10 cellular contexts compared by ENCODE assay signal in the genomic region with DNA sequence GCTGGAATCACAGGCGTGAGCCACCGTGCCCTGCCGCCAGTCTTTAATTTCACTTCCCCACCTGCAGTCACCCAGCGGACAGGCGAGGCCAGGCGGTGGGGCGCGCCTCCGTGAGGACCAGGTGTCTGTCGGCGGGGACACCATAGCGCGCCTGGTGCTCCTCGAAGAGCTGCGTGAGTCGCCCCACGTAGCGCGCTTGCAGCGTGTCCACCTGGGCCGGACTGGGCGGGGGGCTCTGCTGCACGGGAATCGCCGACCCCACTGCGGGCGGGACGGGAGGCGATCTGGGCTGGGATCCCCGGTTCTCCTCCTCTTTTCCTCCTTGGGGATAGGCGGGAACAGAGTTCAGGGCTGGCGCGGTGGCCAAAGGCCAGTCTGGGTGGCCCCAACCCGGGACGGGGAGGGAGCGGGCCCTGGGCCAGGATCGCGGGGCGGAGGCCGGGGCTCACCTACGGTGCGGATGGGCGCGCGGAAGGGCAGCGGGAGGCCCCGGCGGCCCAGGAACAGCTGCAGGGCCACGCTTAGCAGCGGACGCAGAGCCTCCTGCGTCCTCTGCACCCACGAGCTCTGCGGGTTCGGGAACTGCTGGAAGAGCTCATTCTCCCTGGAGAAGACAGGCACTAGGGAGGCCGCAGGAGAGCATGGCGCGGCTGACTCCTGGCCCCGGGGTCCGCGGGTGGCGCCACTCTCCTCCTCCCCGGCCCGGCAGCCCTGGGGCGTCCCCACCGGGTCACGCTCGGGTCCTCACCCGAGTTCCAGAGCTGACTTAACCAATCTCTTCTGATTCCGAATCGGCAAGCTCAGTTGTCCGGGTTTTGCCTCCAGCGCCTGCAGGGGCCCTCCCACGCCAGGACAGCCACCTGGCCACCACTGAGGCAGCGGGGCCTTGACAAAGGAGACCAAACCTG. TPM values are rescaled to one million over a fixed set of nuclear protein-coding genes. Genes with fewer than 3 reads are reported as not detected.
A peak's percentile ranks its signal among the peaks of the same experiment; 100 is the strongest.
DNase-seq lines count a peak whose midpoint lies in the region; FAIRE-seq and TF ChIP-seq lines count a peak whose summit lies in the region.
"Had no signal": no experiment of that assay in that cellular context is flagged by ENCODE, and none has a peak within 500 bp of the region (broad histone marks: within the 10 kb centered on the region; RNA-seq: fewer than 3 reads in every experiment).

No MANE protein-coding gene starts in this region.

- H4K20me1 ChIP-seq in H1 (replicated peaks in 1 of 2; ENCODE audit: control insufficient read depth in 1 of 2, insufficient read depth in 2 of 2, low read length in 2 of 2) = peaks cover 0 to 2% of the 10 kb centered on the region in 2 experiments

- POLR2A ChIA-PET in H1 (lab: Charles Lee; ENCODE audit: partially characterized antibody) = interaction anchor here (0.5 to 4.5 kb wide), 12 partner anchors 9 to 97 kb away, joined by 3 to 17 read pairs (median 4); partner anchors contain the start of genes PLOD3 and ZNHIT1

- H3K27ac ChIP-seq in HUES6 (ENCODE audit: low read depth, low read length) (no peak overlapping the region), H1 (ENCODE audit: low read depth, low read length) (no peak overlapping the region), neuronal stem cell (replicated peaks; ENCODE audit: low read length) (no peak overlapping the region)

- H3K9me3 ChIP-seq in HUES6 (ENCODE audit: control insufficient read depth, insufficient read depth, low read depth, low read length) (no peaks in the 10 kb centered on the region), H1 (ENCODE audit: insufficient read depth in 2 of 2, low read depth in 1 of 2, low read length in 1 of 2) (no peaks in the 10 kb centered on the region), neuronal stem cell (replicated peaks in 1 of 2; ENCODE audit: control insufficient read depth in 2 of 2, insufficient read depth in 1 of 2, low read depth in 1 of 2, low read length in 2 of 2) (no peaks in the 10 kb centered on the region)
- H3K9me3 ChIP-seq: MG63 had no signal

- H3K4ac ChIP-seq in H1 (replicated peaks; ENCODE audit: insufficient read length, low read depth, low read length) = no peak overlapping the region
- peak overlapping the region; percentile 37 for H3K4ac ChIP-seq in neuronal stem cell (ENCODE audit: low read length)

- 13% methylated on average over 51 of the region's 75 CpGs; no CpG with 5 or more reads in 1 of the 2 experiments for WGBS in H1 (ENCODE audit: extremely low coverage in 1 of 2, insufficient coverage in 1 of 2, insufficient read length in 1 of 2, insufficient replicate concordance in 2 of 2, low coverage in 1 of 2, low lambda C conversion rate in 2 of 2, missing lambda C conversion rate in 1 of 2), 2 experiments
- WGBS in neuronal stem cell (ENCODE audit: extremely low coverage in 2 of 2, insufficient read length in 2 of 2, insufficient replicate concordance in 1 of 2), 2 donors = no CpG with 5 or more reads among the region's 75 CpGs

- peak overlapping the region; percentile 17 for H3K9ac ChIP-seq in HUES6 (ENCODE audit: low read length)
- H3K9ac ChIP-seq in H1 (replicated peaks in 1 of 4; ENCODE audit: extremely low read depth in 1 of 4, low read depth in 3 of 4, low read length in 3 of 4) = peak overlapping the region in 2 of 4 experiments; percentile 25 to 38; a peak in 3 of 7 replicates
- H3K9ac ChIP-seq in neuronal stem cell (ENCODE audit: low read depth, low read length, poor library complexity) = peak overlapping the region; percentile 84

- H3K36me3 ChIP-seq in HUES6 (ENCODE audit: control insufficient read depth, insufficient read depth, low read length) = peaks cover 8% of the 10 kb centered on the region
- H3K36me3 ChIP-seq in H1 (ENCODE audit: control insufficient read depth in 2 of 4, insufficient read depth in 4 of 4, low read length in 3 of 4) = no peaks in the 10 kb centered on the region
- no peaks in the 10 kb centered on the region for H3K36me3 ChIP-seq in neuronal stem cell (replicated peaks in 1 of 2; ENCODE audit: control insufficient read depth in 2 of 2, insufficient read depth in 2 of 2, low read length in 2 of 2)
- H3K36me3 ChIP-seq: MG63 had no signal

- no peak overlapping the region for H4K5ac ChIP-seq in H1 (ENCODE audit: insufficient read length, low read depth, low read length)

- peak overlapping the region; percentile 64 for H3K4me3 ChIP-seq in HUES6 (ENCODE audit: low read depth, low read length)
- peak overlapping the region; percentile 37 to 60 (median 47) for H3K4me3 ChIP-seq in H1 (ENCODE audit: extremely low read depth in 1 of 4, insufficient read depth in 2 of 4, low read depth in 3 of 4, low read length in 4 of 4)
- peak overlapping the region in 1 of 2 donors; percentile 69 for H3K4me3 ChIP-seq in neuronal stem cell (ENCODE audit: low read length in 2 of 2)
- H3K4me3 ChIP-seq: MG63 had no signal

- H3K23me2 ChIP-seq in H1 (ENCODE audit: low read depth, low read length) = peaks cover 8% of the 10 kb centered on the region; the same call in 1 of the 2 replicates

- no peaks in the 10 kb centered on the region for H3K79me1 ChIP-seq in H1 (ENCODE audit: low read depth, low read length)
- H3K79me1 ChIP-seq in neuronal stem cell (ENCODE audit: low read depth, low read length) = no peaks in the 10 kb centered on the region

- peak overlapping the region; percentile 99 for H4K91ac ChIP-seq in H1 (replicated peaks; ENCODE audit: insufficient read length, low read length)
- no peak overlapping the region for H4K91ac ChIP-seq in neuronal stem cell (ENCODE audit: low read depth, low read length, poor library complexity)

- H2BK5ac ChIP-seq in H1 (ENCODE audit: low read depth, low read length) (peak overlapping the region; percentile 52; the same call in 1 of the 2 replicates), neuronal stem cell (ENCODE audit: low read length) (no peak overlapping the region)

- TF ChIP-seq RAD21 in H1 (IDR thresholded peaks at IDR 0.05 in 1 of 2, conservative IDR thresholded peaks at IDR 0.05 in 1 of 2; ENCODE audit: low read depth in 2 of 2, low read length in 2 of 2) = no peak

- H4K8ac ChIP-seq in H1 (ENCODE audit: extremely low read depth, insufficient read depth, low read length) (peak overlapping the region; percentile 75), neuronal stem cell (ENCODE audit: low read depth, low read length) (no peak overlapping the region)

- peak overlapping the region; percentile 59 to 67 for H3K4me2 ChIP-seq in H1 (ENCODE audit: insufficient read depth in 1 of 2, low read depth in 2 of 2, low read length in 2 of 2)
- H3K4me2 ChIP-seq in neuronal stem cell (ENCODE audit: insufficient read depth, low read length, poor library complexity, severe bottlenecking) = peak overlapping the region; percentile 73

- no peak for TF ChIP-seq CTCF in H1 (IDR thresholded peaks at IDR 0.05; ENCODE audit: control extremely low read depth in 1 of 3, insufficient read depth in 1 of 3, low read depth in 1 of 3, low read length in 3 of 3)

- H3K4me1 ChIP-seq in HUES6 (ENCODE audit: control insufficient read depth, insufficient read depth, low read length) (peaks cover 16% of the 10 kb centered on the region), H1 (replicated peaks in 1 of 4; ENCODE audit: control insufficient read depth in 3 of 4, insufficient read depth in 4 of 4, low read length in 3 of 4) (peaks cover 5 to 21% (median 14%) of the 10 kb centered on the region in 4 experiments), neuronal stem cell (ENCODE audit: control insufficient read depth in 2 of 2, insufficient read depth in 1 of 2, low read depth in 1 of 2, low read length in 2 of 2) (peaks cover 3 to 15% of the 10 kb centered on the region in 2 donors)

- DNase-seq in H1 (ENCODE audit: low read depth in 1 of 2, low spot score in 2 of 2) (peak in 1 of 2 experiments; percentile 78), neuronal stem cell (ENCODE audit: low spot score) (no peak), H54 (ENCODE audit: insufficient read length, low spot score) (no peak)
- DNase-seq in activated naive CD4-positive, alpha-beta T cell (lab: John Stamatoyannopoulos, UW) = no peak
- DNase-seq in activated CD4-positive, alpha-beta T cell treated with anti-CD3 and anti-CD28 coated beads, Interleukin-2, amount 50 U/mL, for 4 hours = no peak
- DNase-seq: activated CD4-positive, alpha-beta T cell treated with anti-CD3 and anti-CD28 coated beads for 4 hours; MG63; nucleus accumbens had no signal

- peak overlapping the region; percentile 80; the same call in 1 of the 2 replicates for H2BK20ac ChIP-seq in H1 (ENCODE audit: low read length)

- H2BK120ac ChIP-seq in H1 (replicated peaks; ENCODE audit: low read depth, low read length) (peak overlapping the region; percentile 90), neuronal stem cell (ENCODE audit: low read depth, low read length) (no peak overlapping the region)

- H3K14ac ChIP-seq in H1 (ENCODE audit: insufficient read length) = no peak overlapping the region
- H3K14ac ChIP-seq in neuronal stem cell (ENCODE audit: low read length) = peak overlapping the region; percentile 71

- peak overlapping the region; percentile 16 for H3K56ac ChIP-seq in H1 (replicated peaks; ENCODE audit: insufficient read length, low read depth, low read length)

- no peaks in the 10 kb centered on the region for H3K79me2 ChIP-seq in H1 (ENCODE audit: control insufficient read depth in 1 of 2, insufficient read depth in 2 of 2, low read length in 2 of 2)

- H2BK12ac ChIP-seq in H1 (ENCODE audit: low read depth, low read length) = peak overlapping the region; percentile 96; the same call in 1 of the 2 replicates
- H2BK12ac ChIP-seq in neuronal stem cell (ENCODE audit: low read length) = peak overlapping the region; percentile 94

- no peak for TF ChIP-seq EP300 in H1 (IDR thresholded peaks at IDR 0.05; ENCODE audit: borderline replicate concordance in 1 of 2, low read depth in 2 of 2, low read length in 2 of 2)

- H2AFZ ChIP-seq in H1 (ENCODE audit: low read length) (peak overlapping the region; percentile 86; the same call in 1 of the 2 replicates), neuronal stem cell (ENCODE audit: low read length) (peak overlapping the region; percentile 69)

- CTCF ChIA-PET in H1 (lab: Charles Lee; ENCODE audit: partially characterized antibody) = interaction anchor here (0.6 to 3.0 kb wide), 12 partner anchors 10 to 115 kb away, joined by 3 to 22 read pairs (median 4); partner anchors contain the start of genes PLOD3 and ZNHIT1

- FAIRE-seq in H1 (lab: Jason Lieb, UNC) (no peak), H54 (lab: Jason Lieb, UNC) (no peak)

- H3K23ac ChIP-seq in H1 (ENCODE audit: insufficient read length) (no peak overlapping the region), neuronal stem cell (ENCODE audit: low read depth, low read length, poor library complexity) (peak overlapping the region; percentile 89)

- H2BK15ac ChIP-seq in H1 (ENCODE audit: low read length) (peak overlapping the region; percentile 61; the same call in 1 of the 2 replicates), neuronal stem cell (ENCODE audit: low read length) (peak overlapping the region; percentile 85)

- H2AK5ac ChIP-seq in H1 (ENCODE audit: low read depth, low read length) (no peak overlapping the region), neuronal stem cell (ENCODE audit: low read depth, low read length) (peak overlapping the region; percentile 79)

- peaks cover 15% of the 10 kb centered on the region; the same call in 1 of the 2 replicates for H3K27me3 ChIP-seq in HUES6 (ENCODE audit: control insufficient read depth, insufficient read depth, low read length)
- H3K27me3 ChIP-seq in H1 (replicated peaks in 1 of 4; ENCODE audit: control insufficient read depth in 3 of 4, extremely low read depth in 1 of 4, insufficient read depth in 3 of 4, low read length in 3 of 4) = peaks cover 0 to 16% (median 9%) of the 10 kb centered on the region in 4 experiments; a peak in 5 of 7 replicates
- peaks cover 9 to 36% (median 31%) of the 10 kb centered on the region in 3 experiments for H3K27me3 ChIP-seq in neuronal stem cell (ENCODE audit: control insufficient read depth in 3 of 3, insufficient read depth in 3 of 3, low read depth in 1 of 3, low read length in 3 of 3)
- H3K27me3 ChIP-seq: MG63 had no signal

- H3K18ac ChIP-seq in H1 (ENCODE audit: extremely low read depth, low read length) = peak overlapping the region; percentile 97
- peak overlapping the region; percentile 91 for H3K18ac ChIP-seq in neuronal stem cell (ENCODE audit: low read length)

- no peak; a peak in 1 of 3 replicates for TF ChIP-seq POLR2A in H1 (IDR thresholded peaks at IDR 0.05; ENCODE audit: control extremely low read depth in 1 of 2, low read depth in 2 of 2, low read length in 2 of 2)
- no peak for TF ChIP-seq POLR2A in H54 (IDR thresholded peaks at IDR 0.05; ENCODE audit: low read depth, low read length)

RNA-seq across cellular contexts. Expression of gene MOGAT3, which starts 1.1 kb away (rescaled TPM):
- 0.82 TPM in 1 of 2 replicates, not detected in the other for total RNA-seq in H1 (2021; fragmentation: NEBNext Ultra II Directional; extraction: Animal tissue kit (Norgen Biotek cat#: 25700))
- polyA plus RNA-seq in H1 (2011; rRNA removed) = 0.21 and 0.58 TPM in 2 replicates
- polyA plus RNA-seq in H1 (2011; cell fraction: cytosol; rRNA removed) = 0.48 TPM
- 0.76 TPM for polyA plus RNA-seq in H1 (2011; cell fraction: nucleus; rRNA removed)
- polyA plus RNA-seq in H1 (2012, experiment 1 of 2) = 0.23 to 0.61 TPM (median 0.24 TPM) in 3 of 4 replicates, not detected in the other
- 0.14 TPM for polyA plus RNA-seq in H1 (2012, experiment 2 of 2)
- polyA plus RNA-seq in H1 (2013, experiment 1 of 2) = 0.59 TPM
- 0.72 TPM for polyA plus RNA-seq in H1 (2013, experiment 2 of 2)
- 1.9 TPM in 1 of 2 replicates, not detected in the other for polyA minus RNA-seq in H1 (2011; rRNA and poly(A)+ RNA removed)
- not detected for polyA minus RNA-seq in H1 (2011; cell fraction: cytosol; rRNA and poly(A)+ RNA removed)
- polyA minus RNA-seq in H1 (2011; cell fraction: nucleus; rRNA and poly(A)+ RNA removed) = 1.3 TPM
- polyA plus RNA-seq in neuronal stem cell (2013, experiment 1 of 2) = not detected
- not detected for polyA plus RNA-seq in neuronal stem cell (2013, experiment 2 of 2)
- total RNA-seq: glomerular endothelial cell had no signal

RNA-seq across cellular contexts. Expression of gene PLOD3, which starts 15.4 kb away (rescaled TPM):
- total RNA-seq in H1 (2021; fragmentation: NEBNext Ultra II Directional; extraction: Animal tissue kit (Norgen Biotek cat#: 25700)) = 43.1 and 47.2 TPM in 2 replicates
- polyA plus RNA-seq in H1 (2011; rRNA removed) = 28.4 and 57.0 TPM in 2 replicates
- 26.9 TPM for polyA plus RNA-seq in H1 (2011; cell fraction: cytosol; rRNA removed)
- 83.2 TPM for polyA plus RNA-seq in H1 (2011; cell fraction: nucleus; rRNA removed)
- polyA plus RNA-seq in H1 (2012, experiment 1 of 2) = 39.5 to 45.8 TPM (median 44.6 TPM) in 4 replicates
- polyA plus RNA-seq in H1 (2012, experiment 2 of 2) = 42.4 TPM
- 80.5 TPM for polyA plus RNA-seq in H1 (2013, experiment 1 of 2)
- 71.8 TPM for polyA plus RNA-seq in H1 (2013, experiment 2 of 2)
- 12.3 and 19.4 TPM in 2 replicates for polyA minus RNA-seq in H1 (2011; rRNA and poly(A)+ RNA removed)
- polyA minus RNA-seq in H1 (2011; cell fraction: cytosol; rRNA and poly(A)+ RNA removed) = 26.1 TPM
- 26.9 TPM for polyA minus RNA-seq in H1 (2011; cell fraction: nucleus; rRNA and poly(A)+ RNA removed)
- 35.2 TPM for polyA plus RNA-seq in neuronal stem cell (2013, experiment 1 of 2)
- polyA plus RNA-seq in neuronal stem cell (2013, experiment 2 of 2) = 35.0 TPM

RNA-seq across cellular contexts. Expression of gene ZNHIT1, which starts 16.0 kb away (rescaled TPM):
- 59.9 and 61.7 TPM in 2 replicates for total RNA-seq in H1 (2021; fragmentation: NEBNext Ultra II Directional; extraction: Animal tissue kit (Norgen Biotek cat#: 25700))
- polyA plus RNA-seq in H1 (2011; rRNA removed) = 38.2 and 48.9 TPM in 2 replicates
- polyA plus RNA-seq in H1 (2011; cell fraction: cytosol; rRNA removed) = 42.0 TPM
- 34.7 TPM for polyA plus RNA-seq in H1 (2011; cell fraction: nucleus; rRNA removed)
- polyA plus RNA-seq in H1 (2012, experiment 1 of 2) = 42.1 to 47.7 TPM (median 44.9 TPM) in 4 replicates
- polyA plus RNA-seq in H1 (2012, experiment 2 of 2) = 69.3 TPM
- polyA plus RNA-seq in H1 (2013, experiment 1 of 2) = 54.8 TPM
- 58.5 TPM for polyA plus RNA-seq in H1 (2013, experiment 2 of 2)
- polyA minus RNA-seq in H1 (2011; rRNA and poly(A)+ RNA removed) = 10.5 and 11.1 TPM in 2 replicates
- 18.8 TPM for polyA minus RNA-seq in H1 (2011; cell fraction: cytosol; rRNA and poly(A)+ RNA removed)
- 10.6 TPM for polyA minus RNA-seq in H1 (2011; cell fraction: nucleus; rRNA and poly(A)+ RNA removed)
- 54.4 TPM for polyA plus RNA-seq in neuronal stem cell (2013, experiment 1 of 2)
- 55.8 TPM for polyA plus RNA-seq in neuronal stem cell (2013, experiment 2 of 2)

RNA-seq across cellular contexts. Expression of gene NAT16, which starts 21.9 kb away (rescaled TPM):
- total RNA-seq in H1 (2021; fragmentation: NEBNext Ultra II Directional; extraction: Animal tissue kit (Norgen Biotek cat#: 25700)) = 0.84 and 1.0 TPM in 2 replicates
- polyA plus RNA-seq in H1 (2011; rRNA removed) = 0.26 and 0.47 TPM in 2 replicates
- polyA plus RNA-seq in H1 (2011; cell fraction: cytosol; rRNA removed) = 1.1 TPM
- 1.7 TPM for polyA plus RNA-seq in H1 (2011; cell fraction: nucleus; rRNA removed)
- polyA plus RNA-seq in H1 (2012, experiment 1 of 2) = 0.62 to 1.2 TPM (median 0.80 TPM) in 4 replicates
- 0.59 TPM for polyA plus RNA-seq in H1 (2012, experiment 2 of 2)
- polyA plus RNA-seq in H1 (2013, experiment 1 of 2) = 0.55 TPM
- polyA plus RNA-seq in H1 (2013, experiment 2 of 2) = 0.37 TPM
- 0.16 TPM in 1 of 2 replicates, not detected in the other for polyA minus RNA-seq in H1 (2011; rRNA and poly(A)+ RNA removed)
- polyA minus RNA-seq in H1 (2011; cell fraction: cytosol; rRNA and poly(A)+ RNA removed) = not detected
- 1.00 TPM for polyA minus RNA-seq in H1 (2011; cell fraction: nucleus; rRNA and poly(A)+ RNA removed)
- 1.4 TPM for polyA plus RNA-seq in neuronal stem cell (2013, experiment 1 of 2)
- 1.6 TPM for polyA plus RNA-seq in neuronal stem cell (2013, experiment 2 of 2)
- total RNA-seq: glomerular endothelial cell had no signal

RNA-seq across cellular contexts. Expression of gene CLDN15, which starts 35.7 kb away (rescaled TPM):
- 5.5 and 5.9 TPM in 2 replicates for total RNA-seq in H1 (2021; fragmentation: NEBNext Ultra II Directional; extraction: Animal tissue kit (Norgen Biotek cat#: 25700))
- polyA plus RNA-seq in H1 (2011; rRNA removed) = 7.6 and 11.1 TPM in 2 replicates
- 7.0 TPM for polyA plus RNA-seq in H1 (2011; cell fraction: cytosol; rRNA removed)
- 21.7 TPM for polyA plus RNA-seq in H1 (2011; cell fraction: nucleus; rRNA removed)
- 3.8 to 6.3 TPM (median 4.8 TPM) in 4 replicates for polyA plus RNA-seq in H1 (2012, experiment 1 of 2)
- polyA plus RNA-seq in H1 (2012, experiment 2 of 2) = 3.7 TPM
- polyA plus RNA-seq in H1 (2013, experiment 1 of 2) = 3.6 TPM
- polyA plus RNA-seq in H1 (2013, experiment 2 of 2) = 2.9 TPM
- polyA minus RNA-seq in H1 (2011; rRNA and poly(A)+ RNA removed) = 2.7 and 5.7 TPM in 2 replicates
- polyA minus RNA-seq in H1 (2011; cell fraction: cytosol; rRNA and poly(A)+ RNA removed) = 2.6 TPM
- polyA minus RNA-seq in H1 (2011; cell fraction: nucleus; rRNA and poly(A)+ RNA removed) = 6.4 TPM
- polyA plus RNA-seq in neuronal stem cell (2013, experiment 1 of 2) = 4.9 TPM
- 5.0 TPM for polyA plus RNA-seq in neuronal stem cell (2013, experiment 2 of 2)
